ENCODE assay signal across 19 cellular contexts in the genomic region with DNA sequence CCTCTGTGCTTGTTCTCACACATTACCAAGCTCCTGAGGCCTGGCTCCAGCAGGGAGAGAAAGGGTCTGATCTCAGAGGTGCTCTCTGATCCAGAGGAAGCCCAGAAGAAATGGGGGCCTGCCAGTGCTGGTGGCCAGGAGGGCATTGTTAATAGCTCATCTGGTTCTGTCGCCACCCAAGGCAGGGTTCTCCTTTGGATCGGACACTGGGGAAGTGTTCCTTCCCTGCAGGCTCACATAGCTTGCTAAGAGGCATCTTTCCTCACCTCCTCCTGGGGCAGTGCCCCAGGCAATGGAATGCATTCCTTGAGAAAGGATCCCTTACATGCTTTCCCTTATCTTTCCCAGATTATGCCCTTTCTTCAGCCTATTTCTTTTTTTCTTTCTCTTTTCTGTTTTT. TPM values are rescaled to one million over a fixed set of nuclear protein-coding genes. Genes with fewer than 3 reads are reported as not detected.
A peak's percentile ranks its signal among the peaks of the same experiment; 100 is the strongest.
DNase-seq lines count a peak whose midpoint lies in the region; ATAC-seq, FAIRE-seq and TF ChIP-seq lines count a peak whose summit lies in the region.
"Had no signal": no experiment of that assay in that cellular context is flagged by ENCODE, and none has a peak within 500 bp of the region (broad histone marks: within the 10 kb centered on the region; RNA-seq: fewer than 3 reads in every experiment).

No MANE protein-coding gene starts in this region.

- no peak for ATAC-seq in activated T-helper 17 cell treated with anti-CD3 and anti-CD28 coated beads, Interleukin-2, amount 50 U/mL, for 72 hours (replicated peaks)
- ATAC-seq in HG02852 (IDR thresholded peaks at IDR 0.05; ENCODE audit: unreplicated experiment), result no peak
- ATAC-seq: naive thymus-derived CD8-positive, alpha-beta T cell had no signal

- H2BK15ac ChIP-seq in mesenchymal stem cell (ENCODE audit: low read depth, poor library complexity, severe bottlenecking), result peak overlapping the region; percentile 80

- H3K27me3 Mint-ChIP-seq in T-helper 2 cell treated with Interferon-gamma antibody and Interleukin-4, amounts not matched to agents 5 μg/mL and 100 μg/mL, for 36 hours (ENCODE audit: low read depth), result no peaks in the 10 kb centered on the region
- H3K27me3 Mint-ChIP-seq in activated T-helper 17 cell treated with anti-CD3 and anti-CD28 coated beads, Interleukin-2, amount 50 U/mL, for 72 hours, result peaks cover 4% of the 10 kb centered on the region
- H3K27me3 Mint-ChIP-seq: activated CD4-positive, alpha-beta memory T cell treated with anti-CD3 and anti-CD28 coated beads for 36 hours had no signal

- peaks cover 14% of the 10 kb centered on the region for H3K4me1 ChIP-seq in mesenchymal stem cell (ENCODE audit: control insufficient read depth, insufficient read depth, low read depth, low read length)
- peaks cover 3 to 31% (median 15%) of the 10 kb centered on the region in 4 donors for H3K4me1 ChIP-seq in transverse colon
- peaks cover 0 to 5% of the 10 kb centered on the region in 2 donors for H3K4me1 ChIP-seq in small intestine (ENCODE audit: control insufficient read depth in 2 of 2, insufficient read depth in 1 of 2, low read depth in 1 of 2, low read length in 1 of 2)

- H3K9me3 ChIP-seq in mesenchymal stem cell (ENCODE audit: control insufficient read depth, low read length), result no peaks in the 10 kb centered on the region
- no peaks in the 10 kb centered on the region for H3K9me3 ChIP-seq in transverse colon
- no peaks in the 10 kb centered on the region for H3K9me3 ChIP-seq in small intestine (ENCODE audit: control insufficient read depth, low read depth)
- H3K9me3 ChIP-seq: Peyer's patch, sigmoid colon had no signal

- H3K23ac ChIP-seq in mesenchymal stem cell (ENCODE audit: low read length in 2 of 2), result no peak overlapping the region

- H3K9ac ChIP-seq in mesenchymal stem cell (ENCODE audit: low read length), result peak overlapping the region; percentile 9

- H3K79me1 ChIP-seq in mesenchymal stem cell (replicated peaks; ENCODE audit: low read length, poor library complexity, severe bottlenecking), result peaks cover 5% of the 10 kb centered on the region

- peaks cover 4% of the 10 kb centered on the region for H3K36me3 Mint-ChIP-seq in T-helper 2 cell treated with Interferon-gamma antibody and Interleukin-4, amounts not matched to agents 5 μg/mL and 100 μg/mL, for 36 hours (ENCODE audit: low read depth)
- no peaks in the 10 kb centered on the region for H3K36me3 Mint-ChIP-seq in activated T-helper 17 cell treated with anti-CD3 and anti-CD28 coated beads, Interleukin-2, amount 50 U/mL, for 72 hours (ENCODE audit: low read depth)
- H3K36me3 Mint-ChIP-seq: activated CD4-positive, alpha-beta memory T cell treated with anti-CD3 and anti-CD28 coated beads for 36 hours; naive thymus-derived CD8-positive, alpha-beta T cell had no signal

- H3K27ac ChIP-seq in mesenchymal stem cell (ENCODE audit: low read length, poor library complexity, severe bottlenecking), result peak overlapping the region; percentile 3
- peak overlapping the region; percentile 80 to 83 (median 81) for H3K27ac ChIP-seq in transverse colon
- H3K27ac ChIP-seq in small intestine (ENCODE audit: low read depth in 1 of 2, low read length in 1 of 2), result peak overlapping the region in 1 of 2 donors; percentile 63
- H3K27ac ChIP-seq: brain microvascular endothelial cell had no signal

- H3K4ac ChIP-seq in mesenchymal stem cell (ENCODE audit: low read depth in 1 of 2, low read length in 2 of 2), result peak overlapping the region in 1 of 2 experiments; percentile 88

- H3K4me3 ChIP-seq in mesenchymal stem cell (ENCODE audit: insufficient read depth in 1 of 2, low read depth in 1 of 2, low read length in 2 of 2) (no peak overlapping the region), transverse colon (no peak overlapping the region), small intestine (ENCODE audit: low read depth in 1 of 2, low read length in 2 of 2) (no peak overlapping the region)
- H3K4me3 ChIP-seq: Peyer's patch, sigmoid colon had no signal

- H2AK5ac ChIP-seq in mesenchymal stem cell (ENCODE audit: low read length, severe bottlenecking), result peak overlapping the region; percentile 63

- peak overlapping the region; percentile 52 for H3K27ac Mint-ChIP-seq in T-helper 2 cell treated with Interferon-gamma antibody and Interleukin-4, amounts not matched to agents 5 μg/mL and 100 μg/mL, for 36 hours
- peak overlapping the region; percentile 60 for H3K27ac Mint-ChIP-seq in activated T-helper 17 cell treated with anti-CD3 and anti-CD28 coated beads, Interleukin-2, amount 50 U/mL, for 72 hours
- H3K27ac Mint-ChIP-seq: activated CD4-positive, alpha-beta memory T cell treated with anti-CD3 and anti-CD28 coated beads for 36 hours had no signal

- 86% methylated on average over 2 of the region's 2 CpGs for WGBS in mesenchymal stem cell
- WGBS in transverse colon (ENCODE audit: low coverage in 1 of 2), 2 donors, result 91% methylated on average over 2 of the region's 2 CpGs; no CpG with 5 or more reads in 1 of the 2 donors
- 84 to 88% (median 86%) methylated on average over 2 of the region's 2 CpGs for WGBS in small intestine, 3 donors

- H3K4me1 Mint-ChIP-seq in T-helper 2 cell treated with Interferon-gamma antibody and Interleukin-4, amounts not matched to agents 5 μg/mL and 100 μg/mL, for 36 hours (ENCODE audit: low read depth), result peaks cover 51% of the 10 kb centered on the region
- peaks cover 10% of the 10 kb centered on the region for H3K4me1 Mint-ChIP-seq in activated T-helper 17 cell treated with anti-CD3 and anti-CD28 coated beads, Interleukin-2, amount 50 U/mL, for 72 hours

- H3K27me3 ChIP-seq in mesenchymal stem cell (ENCODE audit: control insufficient read depth in 1 of 2, insufficient read depth in 1 of 2, low read length in 2 of 2) (no peaks in the 10 kb centered on the region), transverse colon (no peaks in the 10 kb centered on the region), small intestine (ENCODE audit: control insufficient read depth in 2 of 2, insufficient read depth in 2 of 2, low read length in 2 of 2) (no peaks in the 10 kb centered on the region)
- H3K27me3 ChIP-seq: brain microvascular endothelial cell, Peyer's patch, sigmoid colon had no signal

- no peak overlapping the region for H2BK120ac ChIP-seq in mesenchymal stem cell (ENCODE audit: low read depth, low read length)

- TF ChIP-seq EP300 in transverse colon (IDR thresholded peaks at IDR 0.05; ENCODE audit: low read depth), result no peak

- no peak for DNase-seq in T-helper 2 cell treated with Interferon-gamma antibody and Interleukin-4, amounts not matched to agents 5 μg/mL and 100 μg/mL, for 36 hours (ENCODE audit: low spot score)
- DNase-seq in T-helper 2 cell (no peak), mesenchymal stem cell (no peak), transverse colon (no peak), small intestine (no peak)
- no peak for DNase-seq in activated CD8-positive, alpha-beta memory T cell treated with anti-CD3 and anti-CD28 coated beads for 24 hours
- DNase-seq: 8988T; activated CD4-positive, alpha-beta memory T cell treated with anti-CD3 and anti-CD28 coated beads for 36 hours; activated effector memory CD4-positive, alpha-beta T cell treated with anti-CD3 and anti-CD28 coated beads, Interleukin-2, amount 50 U/mL, for 16 hours; brain microvascular endothelial cell; MV-4-11; naive thymus-derived CD8-positive, alpha-beta T cell; NCI-H446 treated with DMSO at 0.1 percent for 48 hours; Peyer's patch; sigmoid colon; substantia nigra had no signal

- no peak for TF ChIP-seq POLR2A in transverse colon (IDR thresholded peaks at IDR 0.05)

- no peak overlapping the region for H2AFZ ChIP-seq in mesenchymal stem cell (ENCODE audit: low read depth, low read length)

- no peaks in the 10 kb centered on the region for H3K36me3 ChIP-seq in mesenchymal stem cell (ENCODE audit: control insufficient read depth in 1 of 2, insufficient read depth in 2 of 2, low read depth in 1 of 2, low read length in 2 of 2)
- no peaks in the 10 kb centered on the region for H3K36me3 ChIP-seq in transverse colon
- no peaks in the 10 kb centered on the region for H3K36me3 ChIP-seq in small intestine (ENCODE audit: control insufficient read depth in 2 of 2, insufficient read depth in 2 of 2, low read length in 2 of 2)
- H3K36me3 ChIP-seq: brain microvascular endothelial cell, Peyer's patch, sigmoid colon had no signal

- H4K91ac ChIP-seq in mesenchymal stem cell (ENCODE audit: low read length), result peak overlapping the region; percentile 59

- peak overlapping the region; percentile 81 to 88 for H3K18ac ChIP-seq in mesenchymal stem cell (ENCODE audit: low read depth in 1 of 2, low read length in 2 of 2)

- in situ Hi-C loops in transverse colon (cut with MboI; ENCODE audit: low pct_ligation_motif_present in 1 of 4, low pct_unique_long_range_greater_than_20kb in 1 of 4, low sequenced_read_pairs in 3 of 4), result no loop called here

- TF ChIP-seq CTCF in transverse colon (IDR thresholded peaks at IDR 0.05), result no peak

- H3K9me3 Mint-ChIP-seq in T-helper 2 cell treated with Interferon-gamma antibody and Interleukin-4, amounts not matched to agents 5 μg/mL and 100 μg/mL, for 36 hours, result no peaks in the 10 kb centered on the region
- no peaks in the 10 kb centered on the region for H3K9me3 Mint-ChIP-seq in activated T-helper 17 cell treated with anti-CD3 and anti-CD28 coated beads, Interleukin-2, amount 50 U/mL, for 72 hours
- H3K9me3 Mint-ChIP-seq: activated CD4-positive, alpha-beta memory T cell treated with anti-CD3 and anti-CD28 coated beads for 36 hours; naive thymus-derived CD8-positive, alpha-beta T cell had no signal

- FAIRE-seq in small intestine (lab: Jason Lieb, UNC), result no peak
- FAIRE-seq: D721Med had no signal

- no peak overlapping the region for H2BK5ac ChIP-seq in mesenchymal stem cell (ENCODE audit: low read depth, low read length, poor library complexity, severe bottlenecking)

- peak overlapping the region; percentile 35 for H4K8ac ChIP-seq in mesenchymal stem cell (ENCODE audit: low read length)

- H3K4me2 ChIP-seq in mesenchymal stem cell (ENCODE audit: low read length, poor library complexity, severe bottlenecking), result no peak overlapping the region

- intact Hi-C loops in transverse colon (cut with DNase I; ENCODE audit: low total_unique reads), result no loop called here

- peak overlapping the region; percentile 85 to 94 for H2BK12ac ChIP-seq in mesenchymal stem cell (ENCODE audit: low read length in 2 of 2)

- H3K4me3 Mint-ChIP-seq in T-helper 2 cell treated with Interferon-gamma antibody and Interleukin-4, amounts not matched to agents 5 μg/mL and 100 μg/mL, for 36 hours, result peak overlapping the region; percentile 50
- H3K4me3 Mint-ChIP-seq in activated T-helper 17 cell treated with anti-CD3 and anti-CD28 coated beads, Interleukin-2, amount 50 U/mL, for 72 hours, result no peak overlapping the region
- H3K4me3 Mint-ChIP-seq: activated CD4-positive, alpha-beta memory T cell treated with anti-CD3 and anti-CD28 coated beads for 36 hours; naive thymus-derived CD8-positive, alpha-beta T cell had no signal

- peak overlapping the region in 1 of 2 experiments; percentile 36 for H3K14ac ChIP-seq in mesenchymal stem cell (ENCODE audit: low read length in 2 of 2)

RNA-seq across cellular contexts. Expression of gene RBM47, which starts 53.8 kb away (rescaled TPM):
- total RNA-seq in activated T-helper 17 cell treated with anti-CD3 and anti-CD28 coated beads, Interleukin-2, amount 50 U/mL, for 72 hours, result under 1 TPM; 0.22 to 0.48 TPM
- 3.9 TPM for polyA plus RNA-seq in mesenchymal stem cell (2013, experiment 1 of 2)
- polyA plus RNA-seq in mesenchymal stem cell (2013, experiment 2 of 2), result 3.8 TPM
- total RNA-seq in transverse colon, result 100 to 1,000 TPM; 273 to 667 (median 572) TPM
- 100 to 1,000 TPM in 1 of 3 donors, 10 to 100 TPM in 2; 49.5 to 111 (median 100.0) TPM for polyA plus RNA-seq in small intestine

Comparison
In these comparisons a context has a peak if more than half of its experiments do, and no peak if none do; other contexts are left out.
1. RNA of gene RBM47, which starts 53.8 kb away (total RNA-seq): 273 to 667 TPM in transverse colon; 0.22 to 0.48 TPM in activated T-helper 17 cell treated with anti-CD3 and anti-CD28 coated beads, Interleukin-2, amount 50 U/mL, for 72 hours; every median in the first group is over 100 times any median in the second.